ENCODE assay signal across 11 cellular contexts in genomic region chr2:126754240-126755004, GRCh38.
"Had no signal": no experiment of that assay in that cellular context is flagged by ENCODE, and none has a peak within 500 bp of the region (broad histone marks: within the 10 kb centered on the region; RNA-seq: fewer than 3 reads in every experiment).

No MANE protein-coding gene starts in this region.

- H3K27ac Mint-ChIP-seq: activated B cell treated with CpG ODN at 0.5 μM for 24 hours; activated T-cell treated with anti-CD3 and anti-CD28 coated beads, Interleukin-2, amount 50 U/mL, for 24 hours; memory B cell; T-helper 1 cell treated with Interleukin-12 subunit alpha and Interleukin-12 subunit beta and Interleukin-4 antibody, amounts not matched to agents 30 μg/mL and 1 μg/mL, for 36 hours had no signal

- H3K4me3 Mint-ChIP-seq: activated B cell treated with CpG ODN at 0.5 μM for 24 hours; activated T-cell treated with anti-CD3 and anti-CD28 coated beads, Interleukin-2, amount 50 U/mL, for 24 hours; memory B cell; T-helper 1 cell treated with Interleukin-12 subunit alpha and Interleukin-12 subunit beta and Interleukin-4 antibody, amounts not matched to agents 30 μg/mL and 1 μg/mL, for 36 hours had no signal

- H3K4me1 Mint-ChIP-seq: activated B cell treated with CpG ODN at 0.5 μM for 24 hours, memory B cell had no signal

- H3K9me3 Mint-ChIP-seq: activated T-cell treated with anti-CD3 and anti-CD28 coated beads, Interleukin-2, amount 50 U/mL, for 24 hours had no signal

- H3K27me3 Mint-ChIP-seq: activated T-cell treated with anti-CD3 and anti-CD28 coated beads, Interleukin-2, amount 50 U/mL, for 24 hours had no signal

- DNase-seq: activated B cell treated with CpG ODN at 0.5 μM for 24 hours; activated CD4-positive, alpha-beta T cell treated with anti-CD3 and anti-CD28 coated beads for 48 hours; activated gamma-delta T cell; activated T-cell treated with anti-CD3 and anti-CD28 coated beads, Interleukin-2, amount 50 U/mL, for 24 hours; left lung; SK-N-SH; stimulated activated CD4-positive, alpha-beta T cell treated with anti-CD3 and anti-CD28 coated beads, Interleukin-1b, Interleukin-23, amount 100 ng/mL, for 48 hours; thyroid gland had no signal

- H3K36me3 Mint-ChIP-seq: memory B cell had no signal

- ATAC-seq: activated naive CD4-positive, alpha-beta T cell treated with anti-CD3 and anti-CD28 coated beads, Interleukin-2, amount 50 U/mL, for 72 hours; left lung had no signal
